ENCODE assay signal across 3 cellular contexts in the genomic region with DNA sequence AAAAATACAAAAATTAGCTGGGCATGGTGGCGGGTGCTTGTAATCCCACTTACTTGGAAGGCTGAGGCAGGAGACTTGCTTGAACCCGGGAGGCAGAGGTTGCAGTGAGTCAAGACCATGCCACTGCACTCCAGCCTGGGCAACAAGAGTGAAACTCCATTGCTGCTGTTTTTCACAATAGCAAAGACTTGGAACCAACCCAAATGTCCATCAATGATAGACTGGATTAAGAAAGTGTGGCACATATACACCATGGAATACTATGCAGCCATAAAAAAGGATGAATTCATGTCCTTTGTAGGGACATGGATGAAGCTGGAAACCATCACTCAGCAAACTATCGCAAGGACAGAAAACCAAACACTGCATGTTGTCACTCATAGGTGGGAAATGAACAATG. TPM values are rescaled to one million over a fixed set of nuclear protein-coding genes. Genes with fewer than 3 reads are reported as not detected.
"Had no signal": no experiment of that assay in that cellular context is flagged by ENCODE, and none has a peak within 500 bp of the region (broad histone marks: within the 10 kb centered on the region; RNA-seq: fewer than 3 reads in every experiment).

No MANE protein-coding gene starts in this region.

RNA-seq across cellular contexts. Expression of a gene that starts 41.8 kb away (rescaled TPM):
- polyA plus RNA-seq: IgD-negative memory B cell had no signal

RNA-seq across cellular contexts. Expression of a gene that starts 50.3 kb away (rescaled TPM):
- total RNA-seq: HT1080, IMR-90 had no signal
- polyA plus RNA-seq: IgD-negative memory B cell, IMR-90 had no signal
